8 cellular contexts compared by ENCODE assay signal in genomic region chr4:139419388-139419914, GRCh38. TPM values are rescaled to one million over a fixed set of nuclear protein-coding genes. Genes with fewer than 3 reads are reported as not detected.
DNase-seq lines count a peak whose midpoint lies in the region; ATAC-seq and TF ChIP-seq lines count a peak whose summit lies in the region.

No MANE protein-coding gene starts in this region.

- peaks cover 21 to 54% (median 41%) of the 10 kb centered on the region in 11 experiments for H3K9me3 ChIP-seq in BLaER1 treated with 17β-estradiol and CSF1 and Interleukin-3, amounts not matched to agents 10 nM and 100 nM (replicated peaks in 1 of 11)
- no peaks in the 10 kb centered on the region for H3K9me3 ChIP-seq in lower lobe of right lung

- no peak for TF ChIP-seq CTCF in lower lobe of right lung (IDR thresholded peaks at IDR 0.05)

- H4K20me1 ChIP-seq in BLaER1 treated with 17β-estradiol and CSF1 and Interleukin-3, amounts not matched to agents 10 nM and 100 nM = no peaks in the 10 kb centered on the region

- no peaks in the 10 kb centered on the region for H3K27me3 ChIP-seq in BLaER1 treated with 17β-estradiol and CSF1 and Interleukin-3, amounts not matched to agents 10 nM and 100 nM
- H3K27me3 ChIP-seq in lower lobe of right lung (ENCODE audit: low read depth) = no peaks in the 10 kb centered on the region

- peak overlapping the region; percentile 67 to 93 (median 86) for H3K4me2 ChIP-seq in BLaER1 treated with 17β-estradiol and CSF1 and Interleukin-3, amounts not matched to agents 10 nM and 100 nM

- peaks cover 36 to 53% (median 44%) of the 10 kb centered on the region in 10 experiments for H3K4me1 ChIP-seq in BLaER1 treated with 17β-estradiol and CSF1 and Interleukin-3, amounts not matched to agents 10 nM and 100 nM
- peaks cover 19% of the 10 kb centered on the region for H3K4me1 ChIP-seq in lower lobe of right lung

- H3K4me3 ChIP-seq in BLaER1 treated with 17β-estradiol and CSF1 and Interleukin-3, amounts not matched to agents 10 nM and 100 nM = peak overlapping the region in 9 of 10 experiments; percentile 6 to 51 (median 35); a peak in 14 of 20 replicates
- no peak overlapping the region for H3K4me3 ChIP-seq in Jurkat, Clone E6-1 (ENCODE audit: low read length)
- no peak overlapping the region for H3K4me3 ChIP-seq in lower lobe of right lung

- peak overlapping the region; percentile 65 to 85 (median 81); a peak in 21 of 22 replicates for H3K9ac ChIP-seq in BLaER1 treated with 17β-estradiol and CSF1 and Interleukin-3, amounts not matched to agents 10 nM and 100 nM

- peaks cover 0 to 24% (median 13%) of the 10 kb centered on the region in 11 experiments; a peak in 17 of 22 replicates for H3K36me3 ChIP-seq in BLaER1 treated with 17β-estradiol and CSF1 and Interleukin-3, amounts not matched to agents 10 nM and 100 nM
- no peaks in the 10 kb centered on the region for H3K36me3 ChIP-seq in lower lobe of right lung

- peak; percentile 72 for ATAC-seq in GM21360 (IDR thresholded peaks at IDR 0.05; ENCODE audit: unreplicated experiment)
- peak; percentile 61 to 71 for ATAC-seq in lower lobe of right lung

- peak; percentile 93 for DNase-seq in Jurkat, Clone E6-1 (ENCODE audit: low read depth, low spot score)
- peak; percentile 17 for DNase-seq in astrocyte of the hippocampus (ENCODE audit: low read depth, low spot score)
- no peak for DNase-seq in lower lobe of right lung
- DNase-seq in islet precursor cell = no peak
- no peak for DNase-seq in posterior vena cava (ENCODE audit: low spot score)
- DNase-seq in cerebellum (ENCODE audit: low spot score) = no peak

- intact Hi-C loops in lower lobe of right lung (cut with DNase I) (no loop called here), posterior vena cava (cut with DNase I) (no loop called here)

- peak overlapping the region; percentile 77 to 97 (median 93) for H3K27ac ChIP-seq in BLaER1 treated with 17β-estradiol and CSF1 and Interleukin-3, amounts not matched to agents 10 nM and 100 nM
- H3K27ac ChIP-seq in lower lobe of right lung = peak overlapping the region; percentile 61

RNA-seq across cellular contexts. Expression of gene RAB33B, which starts 34.5 kb away (rescaled TPM):
- 4.8 TPM for polyA plus RNA-seq in Jurkat, Clone E6-1 (2012; ENCODE audit: insufficient read depth, insufficient read length)
- total RNA-seq in lower lobe of right lung (11.1 TPM), posterior vena cava (10 to 100 TPM; 14.7 to 17.0 TPM), cerebellum (22.9 TPM)

Comparison
In these comparisons a context has a peak if more than half of its experiments do, and no peak if none do; other contexts are left out.
1. H3K4me3 ChIP-seq: peak in BLaER1 treated with 17β-estradiol and CSF1 and Interleukin-3, amounts not matched to agents 10 nM and 100 nM (9 of 10); none in Jurkat, Clone E6-1 (single experiment) and lower lobe of right lung (single experiment).
2. DNase-seq: peak in Jurkat, Clone E6-1 (single experiment) and astrocyte of the hippocampus (single experiment); none in lower lobe of right lung (single experiment), islet precursor cell (single experiment), posterior vena cava (single experiment) and cerebellum (single experiment).